ENCODE assay signal across 20 cellular contexts in genomic region chrX:4485917-4486316, GRCh38.
"Had no signal": no experiment of that assay in that cellular context is flagged by ENCODE, and none has a peak within 500 bp of the region (broad histone marks: within the 10 kb centered on the region; RNA-seq: fewer than 3 reads in every experiment).

No MANE protein-coding gene starts in this region.

- H3K4me2 ChIP-seq: PC-9 had no signal

- H3K4me1 ChIP-seq: Peyer's patch, SJCRH30 had no signal

- ATAC-seq: Right ventricle myocardium inferior, SK-N-SH treated with all-trans-retinoic acid at 6 μM for 48 hours had no signal

- H2AFZ ChIP-seq: PC-9 had no signal

- H3K36me3 ChIP-seq: Peyer's patch, SJCRH30 had no signal

- H3K27me3 ChIP-seq: Peyer's patch, SJCRH30 had no signal

- H3K9me3 ChIP-seq: Peyer's patch, SJCRH30 had no signal

- DNase-seq: KBM-7, MV-4-11, NCI-H1048, NCI-H1436, NCI-H187, NCI-H2029, NCI-H2081 treated with DMSO at 0.1 percent for 48 hours, NCI-H2171, NCI-H226, NCI-H446, NCI-H510A, NCI-H524 treated with DMSO at 0.1 percent for 48 hours, NCI-H69, NCI-H774, PC-9, Peyer's patch, SHP77 treated with DMSO at 0.1 percent for 48 hours, SJCRH30 had no signal

- H3K27ac ChIP-seq: PC-9, Peyer's patch, SJCRH30 had no signal

- H3K4me3 ChIP-seq: PC-9, Peyer's patch, SJCRH30 had no signal
